ENCODE assay signal across 23 cellular contexts in genomic region chr10:127987467-127988380, GRCh38.
A peak's percentile ranks its signal among the peaks of the same experiment; 100 is the strongest.
DNase-seq lines count a peak whose midpoint lies in the region; ATAC-seq and TF ChIP-seq lines count a peak whose summit lies in the region.
"Had no signal": no experiment of that assay in that cellular context is flagged by ENCODE, and none has a peak within 500 bp of the region (broad histone marks: within the 10 kb centered on the region; RNA-seq: fewer than 3 reads in every experiment).

No MANE protein-coding gene starts in this region.

- no peaks in the 10 kb centered on the region for H3K4me1 ChIP-seq in H9 (ENCODE audit: insufficient read depth, low read length)
- peaks cover 4 to 36% (median 12%) of the 10 kb centered on the region in 3 donors for H3K4me1 ChIP-seq in esophagus squamous epithelium
- peaks cover 5 to 10% of the 10 kb centered on the region in 2 donors for H3K4me1 ChIP-seq in gastrocnemius medialis
- no peaks in the 10 kb centered on the region for H3K4me1 ChIP-seq in Caco-2

- intact Hi-C loops in esophagus squamous epithelium (cut with DNase I): no loop called here
- intact Hi-C loops in gastrocnemius medialis (cut with DNase I; ENCODE audit: low total_unique reads): no loop called here
- intact Hi-C loops in Caco-2 (cut with micrococcal nuclease; ENCODE audit: unreplicated experiment): no loop called here

- H3K9me3 ChIP-seq in H9 (ENCODE audit: control insufficient read depth, low read depth, low read length): no peaks in the 10 kb centered on the region
- H3K9me3 ChIP-seq in esophagus squamous epithelium: no peaks in the 10 kb centered on the region
- no peaks in the 10 kb centered on the region for H3K9me3 ChIP-seq in gastrocnemius medialis
- no peaks in the 10 kb centered on the region; the same call in 1 of the 2 replicates for H3K9me3 ChIP-seq in Caco-2
- H3K9me3 ChIP-seq: tibial artery had no signal

- no peak overlapping the region for H3K9ac ChIP-seq in H9 (ENCODE audit: extremely low read depth, insufficient read length, low read length)
- H3K9ac ChIP-seq: GM23248, KMS-11 had no signal

- no peak overlapping the region for H4K5ac ChIP-seq in H9 (ENCODE audit: insufficient read length, low read depth, low read length)

- peak overlapping the region; percentile 20 for H2BK12ac ChIP-seq in H9 (ENCODE audit: insufficient read length, low read depth, low read length)

- no peak overlapping the region for H3K56ac ChIP-seq in H9 (ENCODE audit: insufficient read length, low read depth, low read length)

- H4K8ac ChIP-seq in H9 (replicated peaks; ENCODE audit: insufficient read length, low read depth, low read length): no peak overlapping the region

- in situ Hi-C loops in gastrocnemius medialis (cut with MboI; ENCODE audit: low sequenced_read_pairs in 4 of 4): no loop called here
- in situ Hi-C loops in KBM-7 (cut with MboI; ENCODE audit: low pct_unique_long_range_greater_than_20kb, low sequenced_read_pairs): no loop called here

- no peaks in the 10 kb centered on the region for H4K20me1 ChIP-seq in H9 (ENCODE audit: control insufficient read depth, insufficient read depth, insufficient read length)

- POLR2A ChIA-PET in Caco-2 (lab: Charles Lee): no interaction called here

- H2BK120ac ChIP-seq in H9 (ENCODE audit: low read depth, low read length, poor library complexity, severe bottlenecking): no peak overlapping the region

- TF ChIP-seq CTCF in H9 (conservative IDR thresholded peaks at IDR 0.05): no peak
- no peak for TF ChIP-seq CTCF in esophagus squamous epithelium (IDR thresholded peaks at IDR 0.05)
- TF ChIP-seq CTCF in gastrocnemius medialis (IDR thresholded peaks at IDR 0.05 in 4 of 5, conservative IDR thresholded peaks at IDR 0.05 in 1 of 5): no peak
- TF ChIP-seq CTCF in Caco-2 (IDR thresholded peaks at IDR 0.05; ENCODE audit: insufficient read depth in 1 of 2, low read depth in 1 of 2, low read length in 1 of 2, severe bottlenecking in 1 of 2, unreplicated experiment in 1 of 2): no peak
- TF ChIP-seq CTCF in GM20000 (IDR thresholded peaks at IDR 0.05; ENCODE audit: extremely low read depth, missing control alignments): no peak

- H3K23ac ChIP-seq in H9 (ENCODE audit: insufficient read length, low read depth, low read length): no peak overlapping the region

- no peak overlapping the region for H2BK15ac ChIP-seq in H9 (ENCODE audit: low read depth, low read length)

- no peaks in the 10 kb centered on the region for H3K79me2 ChIP-seq in H9 (ENCODE audit: insufficient read depth, low read length)

- no peak overlapping the region for H3K4ac ChIP-seq in H9 (ENCODE audit: low read depth, low read length)

- H3K27ac Mint-ChIP-seq in H9 (no peak overlapping the region; a peak in 2 of 7 replicates), Caco-2 (ENCODE audit: unreplicated experiment) (no peak overlapping the region)
- H3K27ac Mint-ChIP-seq: activated T-helper 2 cell treated with anti-CD3 and anti-CD28 coated beads, Interferon-gamma antibody, Interleukin-2, Interleukin-4, amounts not matched to agents 10 μg/mL and 5 μg/mL and 100 μg/mL, durations not matched to agents 14 hours and 24 hours and 36 hours; endodermal cell; stimulated activated effector memory CD8-positive, alpha-beta T cell treated with anti-CD3 and anti-CD28 coated beads, Interleukin-12 subunit alpha, Interleukin-12 subunit beta, amount 100 ng/mL, for 72 hours had no signal

- BruUV-seq in Caco-2 (replicated peaks; lab: Mats Ljungman, UMichigan): no TSS peak

- H2AK5ac ChIP-seq in H9 (ENCODE audit: insufficient read length, low read length): no peak overlapping the region

- H3K36me3 ChIP-seq in esophagus squamous epithelium: no peaks in the 10 kb centered on the region
- no peaks in the 10 kb centered on the region for H3K36me3 ChIP-seq in gastrocnemius medialis
- H3K36me3 ChIP-seq in Caco-2 (ENCODE audit: control insufficient read depth, insufficient read depth, low read length): no peaks in the 10 kb centered on the region
- H3K36me3 ChIP-seq: tibial artery had no signal

- no peak overlapping the region for H3T11ph ChIP-seq in H9 (ENCODE audit: low read length)

- no peak for TF ChIP-seq POLR2A in esophagus squamous epithelium (IDR thresholded peaks at IDR 0.05)
- no peak for TF ChIP-seq POLR2A in gastrocnemius medialis (IDR thresholded peaks at IDR 0.05)

- H3K4me3 Mint-ChIP-seq in H9: no peak overlapping the region
- no peak overlapping the region for H3K4me3 Mint-ChIP-seq in Caco-2 (ENCODE audit: unreplicated experiment)
- H3K4me3 Mint-ChIP-seq: endodermal cell had no signal

- H3K4me3 ChIP-seq in esophagus squamous epithelium: no peak overlapping the region
- no peak overlapping the region for H3K4me3 ChIP-seq in gastrocnemius medialis
- H3K4me3 ChIP-seq in Caco-2 (ENCODE audit: low read depth, low read length): no peak overlapping the region
- H3K4me3 ChIP-seq: GM23248, tibial artery had no signal

- H3K14ac ChIP-seq in H9 (ENCODE audit: insufficient read depth, low read length): no peak overlapping the region

- H2AFZ ChIP-seq in H9 (ENCODE audit: low read length): no peak overlapping the region
- H2AFZ ChIP-seq: GM23248 had no signal

- H3K36me3 Mint-ChIP-seq in H9 (ENCODE audit: insufficient read depth in 1 of 3, low read depth in 3 of 3) (no peaks in the 10 kb centered on the region), Caco-2 (ENCODE audit: insufficient read depth, unreplicated experiment) (no peaks in the 10 kb centered on the region)
- H3K36me3 Mint-ChIP-seq: stimulated activated effector memory CD8-positive, alpha-beta T cell treated with anti-CD3 and anti-CD28 coated beads, Interleukin-12 subunit alpha, Interleukin-12 subunit beta, amount 100 ng/mL, for 72 hours had no signal

- no peak overlapping the region for H3K27ac ChIP-seq in H9 (ENCODE audit: insufficient read length, low read depth, low read length)
- peak overlapping the region; percentile 13 to 64 (median 42) for H3K27ac ChIP-seq in esophagus squamous epithelium
- H3K27ac ChIP-seq in gastrocnemius medialis: peak overlapping the region; percentile 24 to 61 (median 50)
- H3K27ac ChIP-seq: GM23248, KMS-11 had no signal

- no peak overlapping the region for H4K91ac ChIP-seq in H9 (ENCODE audit: insufficient read length, low read depth, low read length)

- H3K27me3 ChIP-seq in H9 (ENCODE audit: insufficient read depth, low read length) (no peaks in the 10 kb centered on the region), esophagus squamous epithelium (peaks cover 0 to 32% (median 0%) of the 10 kb centered on the region in 4 donors), gastrocnemius medialis (no peaks in the 10 kb centered on the region), Caco-2 (replicated peaks; ENCODE audit: control insufficient read depth, insufficient read depth, low read length) (no peaks in the 10 kb centered on the region)
- H3K27me3 ChIP-seq: tibial artery had no signal

- H2BK20ac ChIP-seq in H9 (ENCODE audit: low read depth, low read length, poor library complexity, severe bottlenecking): no peak overlapping the region

- WGBS in H9 (ENCODE audit: extremely low coverage, insufficient read length, low lambda C conversion rate): no CpG with 5 or more reads among the region's 14 CpGs
- WGBS in esophagus squamous epithelium, 2 donors: 65 to 77% methylated on average over 14 of the region's 14 CpGs

- H3K18ac ChIP-seq in H9 (ENCODE audit: insufficient read length, low read depth, low read length): no peak overlapping the region

- no peak for ATAC-seq in gastrocnemius medialis
- ATAC-seq: stimulated activated effector memory CD8-positive, alpha-beta T cell treated with anti-CD3 and anti-CD28 coated beads, Interleukin-12 subunit alpha, Interleukin-12 subunit beta, amount 100 ng/mL, for 72 hours had no signal

- no peak overlapping the region for H3K4me2 ChIP-seq in H9 (ENCODE audit: insufficient read depth, insufficient read length, low read length)
- H3K4me2 ChIP-seq: KMS-11 had no signal

- no peaks in the 10 kb centered on the region for H3K79me1 ChIP-seq in H9 (ENCODE audit: insufficient read depth, low read depth, low read length, poor library complexity, severe bottlenecking)

- no peaks in the 10 kb centered on the region for H3K9me3 Mint-ChIP-seq in H9
- H3K9me3 Mint-ChIP-seq in Caco-2 (ENCODE audit: unreplicated experiment): no peaks in the 10 kb centered on the region
- H3K9me3 Mint-ChIP-seq: activated T-helper 2 cell treated with anti-CD3 and anti-CD28 coated beads, Interferon-gamma antibody, Interleukin-2, Interleukin-4, amounts not matched to agents 10 μg/mL and 5 μg/mL and 100 μg/mL, durations not matched to agents 14 hours and 24 hours and 36 hours; endodermal cell; stimulated activated effector memory CD8-positive, alpha-beta T cell treated with anti-CD3 and anti-CD28 coated beads, Interleukin-12 subunit alpha, Interleukin-12 subunit beta, amount 100 ng/mL, for 72 hours had no signal

- H3K4me1 Mint-ChIP-seq in H9: no peaks in the 10 kb centered on the region; a peak in 1 of 4 replicates
- no peaks in the 10 kb centered on the region for H3K4me1 Mint-ChIP-seq in Caco-2 (ENCODE audit: low read depth, unreplicated experiment)
- H3K4me1 Mint-ChIP-seq: endodermal cell had no signal

- CTCF ChIA-PET in Caco-2 (lab: Charles Lee): interaction anchor here (0.7 kb wide), 1 partner anchor 338 kb away, joined by 3 read pairs; no protein-coding TSS in a partner anchor

- no peak overlapping the region for H2BK5ac ChIP-seq in H9 (ENCODE audit: insufficient read length, low read length)

- H3K23me2 ChIP-seq in H9 (ENCODE audit: insufficient read length, low read depth, low read length, poor library complexity, severe bottlenecking): no peaks in the 10 kb centered on the region

- H3K27me3 Mint-ChIP-seq in H9 (ENCODE audit: low read depth): peaks cover 1% of the 10 kb centered on the region; the same call in 1 of the 2 replicates
- peaks cover 4% of the 10 kb centered on the region for H3K27me3 Mint-ChIP-seq in Caco-2 (ENCODE audit: insufficient read depth, unreplicated experiment)

- DNase-seq in H9 (no peak), NOMO-1 treated with dmso at 0.1 percent for 144 hours (lab: John Stamatoyannopoulos, UW; ENCODE audit: unreplicated experiment) (peak; percentile 11), esophagus squamous epithelium (lab: John Stamatoyannopoulos, UW) (no peak), gastrocnemius medialis (no peak), KBM-7 (no peak), Caco-2 (no peak), GM20000 (ENCODE audit: low spot score) (no peak)
- DNase-seq: activated CD4-positive, CD25-positive, alpha-beta regulatory T cell treated with anti-CD3 and anti-CD28 coated beads, Interleukin-2, amount 50 U/mL, for 72 hours; AML-193; amygdala; cerebellar nuclear complex; endodermal cell; GM23248; hippocampal formation; islet precursor cell; NCI-H1048; NCI-H2029; RPMI8226; T1000; tibial artery had no signal
